ENCODE assay signal across 20 cellular contexts in the genomic region with DNA sequence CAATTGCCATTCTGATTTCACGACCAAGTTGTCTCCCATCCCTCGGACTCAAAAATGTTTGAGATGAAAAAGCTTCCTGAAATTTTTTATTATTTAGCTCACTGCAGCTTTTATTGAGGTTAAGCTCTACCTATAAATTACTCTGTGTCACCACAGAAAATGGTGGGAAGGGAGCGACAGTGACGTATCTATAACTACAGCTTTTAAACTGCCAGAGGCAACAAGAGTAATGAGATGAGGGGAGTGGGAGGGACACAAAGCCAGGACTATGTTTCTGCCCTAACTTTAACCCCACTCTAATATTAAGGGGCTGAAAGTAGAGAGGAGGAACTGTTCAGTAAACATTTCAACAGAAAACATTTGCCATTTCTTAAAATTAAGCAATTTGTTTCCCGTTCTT. TPM values are rescaled to one million over a fixed set of nuclear protein-coding genes. Genes with fewer than 3 reads are reported as not detected.
DNase-seq lines count a peak whose midpoint lies in the region; ATAC-seq and TF ChIP-seq lines count a peak whose summit lies in the region.
"Had no signal": no experiment of that assay in that cellular context is flagged by ENCODE, and none has a peak within 500 bp of the region (broad histone marks: within the 10 kb centered on the region; RNA-seq: fewer than 3 reads in every experiment).

No MANE protein-coding gene starts in this region.

- H3K9ac ChIP-seq in smooth muscle cell (ENCODE audit: low read depth) = no peak overlapping the region

- POLR2A ChIA-PET in activated CD4-positive, alpha-beta T cell treated with anti-CD3 and anti-CD28 coated beads, Interleukin-2, amount 10 ng/mL, durations not matched to agents 7 days and 5 days (lab: Charles Lee) = no interaction called here

- no peak for DNase-seq in activated T-cell treated with anti-CD3 and anti-CD28 coated beads, Interleukin-2, amount 50 U/mL, for 72 hours
- no peak for DNase-seq in activated T-cell treated with anti-CD3 and anti-CD28 coated beads, Interleukin-2, amount 50 U/mL, for 48 hours
- DNase-seq in HFFc6 (no peak), left kidney (ENCODE audit: low read depth, low spot score) (peak; percentile 93), smooth muscle cell (lab: John Stamatoyannopoulos, UW; ENCODE audit: unreplicated experiment) (no peak)
- DNase-seq in activated CD4-positive, alpha-beta T cell treated with anti-CD3 and anti-CD28 coated beads, Interleukin-2, amount 10 ng/mL, durations not matched to agents 7 days and 5 days = no peak
- DNase-seq: AML-193; CD4-positive, alpha-beta memory T cell; DMS 273 treated with DMSO at 0.1 percent for 48 hours; KBM-7; NCI-H1092; NCI-H1694; NCI-H2107; NCI-H748 treated with DMSO at 0.1 percent for 48 hours; SHP77 had no signal

- H3K27ac ChIP-seq in smooth muscle cell (ENCODE audit: low read depth) = peak overlapping the region; percentile 54
- H3K27ac ChIP-seq: HL-60 had no signal

- H3K36me3 Mint-ChIP-seq in activated T-cell treated with anti-CD3 and anti-CD28 coated beads, Interleukin-2, amount 50 U/mL, for 72 hours (ENCODE audit: insufficient read depth in 2 of 2) = peaks cover 6 to 43% of the 10 kb centered on the region in 2 donors
- H3K36me3 Mint-ChIP-seq in HFFc6 (ENCODE audit: low read depth) = peaks cover 18% of the 10 kb centered on the region
- peaks cover 65% of the 10 kb centered on the region for H3K36me3 Mint-ChIP-seq in activated CD4-positive, alpha-beta T cell treated with anti-CD3 and anti-CD28 coated beads, Interleukin-2, amount 10 ng/mL, durations not matched to agents 7 days and 5 days (ENCODE audit: low read depth)

- no peak overlapping the region for H3K4me3 ChIP-seq in smooth muscle cell
- H3K4me3 ChIP-seq: HAP-1 had no signal

- CTCF ChIA-PET in activated CD4-positive, alpha-beta T cell treated with anti-CD3 and anti-CD28 coated beads, Interleukin-2, amount 10 ng/mL, durations not matched to agents 7 days and 5 days (lab: Charles Lee) = interaction anchor here (0.8 to 2.9 kb wide), 4 partner anchors 9 to 17 kb away, joined by 3 to 9 read pairs (median 4); no protein-coding TSS in a partner anchor

- H3K27ac Mint-ChIP-seq in activated T-cell treated with anti-CD3 and anti-CD28 coated beads, Interleukin-2, amount 50 U/mL, for 72 hours = peak overlapping the region; percentile 81
- peak overlapping the region; percentile 45; the same call in 1 of the 2 replicates for H3K27ac Mint-ChIP-seq in HFFc6
- no peak overlapping the region for H3K27ac Mint-ChIP-seq in activated CD4-positive, alpha-beta T cell treated with anti-CD3 and anti-CD28 coated beads, Interleukin-2, amount 10 ng/mL, durations not matched to agents 7 days and 5 days

- H3K4me2 ChIP-seq in smooth muscle cell = peak overlapping the region; percentile 0

- peak overlapping the region in 1 of 2 donors; percentile 38 for H3K4me3 Mint-ChIP-seq in activated T-cell treated with anti-CD3 and anti-CD28 coated beads, Interleukin-2, amount 50 U/mL, for 72 hours
- peak overlapping the region; percentile 57; the same call in 1 of the 2 replicates for H3K4me3 Mint-ChIP-seq in HFFc6
- no peak overlapping the region for H3K4me3 Mint-ChIP-seq in activated CD4-positive, alpha-beta T cell treated with anti-CD3 and anti-CD28 coated beads, Interleukin-2, amount 10 ng/mL, durations not matched to agents 7 days and 5 days
- H3K4me3 Mint-ChIP-seq: CD4-positive, alpha-beta memory T cell had no signal

- no peaks in the 10 kb centered on the region for H3F3A ChIP-seq in smooth muscle cell (ENCODE audit: low read depth)

- no peak for TF ChIP-seq CTCF in HFFc6 (IDR thresholded peaks at IDR 0.05)
- no peak for TF ChIP-seq CTCF in smooth muscle cell (IDR thresholded peaks at IDR 0.05; ENCODE audit: borderline replicate concordance, insufficient read depth, poor library complexity, severe bottlenecking)

- H3K27me3 ChIP-seq in smooth muscle cell (ENCODE audit: low read depth) = no peaks in the 10 kb centered on the region

- H3K4me1 Mint-ChIP-seq in activated T-cell treated with anti-CD3 and anti-CD28 coated beads, Interleukin-2, amount 50 U/mL, for 72 hours (ENCODE audit: low read depth) = peaks cover 51% of the 10 kb centered on the region
- H3K4me1 Mint-ChIP-seq in HFFc6 (ENCODE audit: low read depth) = peaks cover 44% of the 10 kb centered on the region
- peaks cover 60% of the 10 kb centered on the region for H3K4me1 Mint-ChIP-seq in activated CD4-positive, alpha-beta T cell treated with anti-CD3 and anti-CD28 coated beads, Interleukin-2, amount 10 ng/mL, durations not matched to agents 7 days and 5 days

- no peak for ATAC-seq in activated T-cell treated with anti-CD3 and anti-CD28 coated beads, Interleukin-2, amount 50 U/mL, for 72 hours (replicated peaks in 1 of 2)
- ATAC-seq in HG03039 (IDR thresholded peaks at IDR 0.05; ENCODE audit: unreplicated experiment) (no peak), HG02623 (IDR thresholded peaks at IDR 0.05; ENCODE audit: unreplicated experiment) (no peak)
- ATAC-seq: Panc1 had no signal

- WGBS in smooth muscle cell (ENCODE audit: low lambda C conversion rate) = 74% methylated on average over 5 of the region's 5 CpGs

- H3K9me3 Mint-ChIP-seq in activated T-cell treated with anti-CD3 and anti-CD28 coated beads, Interleukin-2, amount 50 U/mL, for 72 hours = no peaks in the 10 kb centered on the region
- H3K9me3 Mint-ChIP-seq in HFFc6 = no peaks in the 10 kb centered on the region
- H3K9me3 Mint-ChIP-seq in activated CD4-positive, alpha-beta T cell treated with anti-CD3 and anti-CD28 coated beads, Interleukin-2, amount 10 ng/mL, durations not matched to agents 7 days and 5 days = no peaks in the 10 kb centered on the region
- H3K9me3 Mint-ChIP-seq: CD4-positive, alpha-beta memory T cell had no signal

- no peak overlapping the region for H2AFZ ChIP-seq in smooth muscle cell (ENCODE audit: low read depth)

- peaks cover 62% of the 10 kb centered on the region for H3K79me2 ChIP-seq in smooth muscle cell (ENCODE audit: low read depth)

- peaks cover 4% of the 10 kb centered on the region for H3K36me3 ChIP-seq in smooth muscle cell (ENCODE audit: low read depth)

- peaks cover 9% of the 10 kb centered on the region for H3K4me1 ChIP-seq in smooth muscle cell (ENCODE audit: low read depth)

- H3K9me3 ChIP-seq in smooth muscle cell (replicated peaks; ENCODE audit: low read depth) = no peaks in the 10 kb centered on the region
- H3K9me3 ChIP-seq: HAP-1 had no signal

- peaks cover 99% of the 10 kb centered on the region for H4K20me1 ChIP-seq in smooth muscle cell (ENCODE audit: low read depth)

- no peaks in the 10 kb centered on the region for H3K27me3 Mint-ChIP-seq in activated T-cell treated with anti-CD3 and anti-CD28 coated beads, Interleukin-2, amount 50 U/mL, for 72 hours (ENCODE audit: low read depth)
- H3K27me3 Mint-ChIP-seq in HFFc6 (ENCODE audit: insufficient read depth) = no peaks in the 10 kb centered on the region
- no peaks in the 10 kb centered on the region for H3K27me3 Mint-ChIP-seq in activated CD4-positive, alpha-beta T cell treated with anti-CD3 and anti-CD28 coated beads, Interleukin-2, amount 10 ng/mL, durations not matched to agents 7 days and 5 days
- H3K27me3 Mint-ChIP-seq: CD4-positive, alpha-beta memory T cell had no signal

RNA-seq across cellular contexts. Expression of gene SMAD2, which starts 37.4 kb away (rescaled TPM):
- total RNA-seq in activated T-cell treated with anti-CD3 and anti-CD28 coated beads, Interleukin-2, amount 50 U/mL, for 72 hours = 100 to 1,000 TPM; 249 to 310 TPM
- total RNA-seq in HFFc6 (2021; fragmentation: NEBNext Ultra II Directional; extraction: Animal tissue kit (Norgen Biotek cat#: 25700)) = 100 to 1,000 TPM in 5 of 6 experiments, 10 to 100 TPM in 1; 99.3 to 116 (median 108) TPM
- 120 and 125 TPM in 2 replicates for total RNA-seq in smooth muscle cell
- 59.7 and 63.8 TPM in 2 replicates for polyA plus RNA-seq in smooth muscle cell
- 100 to 1,000 TPM; 141 to 158 TPM for total RNA-seq in activated CD4-positive, alpha-beta T cell treated with anti-CD3 and anti-CD28 coated beads, Interleukin-2, amount 10 ng/mL, durations not matched to agents 7 days and 5 days
